15 cellular contexts compared by ENCODE assay signal in the genomic region with DNA sequence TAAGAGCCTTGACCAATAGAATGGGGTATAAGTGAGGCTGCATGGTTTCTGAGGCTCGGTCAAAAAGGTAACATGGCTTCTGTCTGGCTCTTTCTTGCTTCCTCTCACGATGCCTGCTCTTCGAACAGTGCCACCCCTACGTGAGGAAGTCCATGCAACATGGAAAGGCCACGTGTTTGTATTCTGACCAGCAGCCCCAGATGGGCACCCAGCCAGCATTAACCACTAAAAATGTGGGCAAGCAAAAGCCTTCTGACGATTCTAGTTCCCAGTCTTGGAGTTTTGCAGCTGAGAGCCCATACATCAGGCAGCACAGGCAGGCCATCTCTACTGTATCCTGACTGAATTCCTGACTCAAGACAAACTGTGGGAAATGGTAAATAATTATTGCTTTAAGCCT. TPM values are rescaled to one million over a fixed set of nuclear protein-coding genes. Genes with fewer than 3 reads are reported as not detected.
DNase-seq lines count a peak whose midpoint lies in the region; ATAC-seq and TF ChIP-seq lines count a peak whose summit lies in the region.
"Had no signal": no experiment of that assay in that cellular context is flagged by ENCODE, and none has a peak within 500 bp of the region (broad histone marks: within the 10 kb centered on the region; RNA-seq: fewer than 3 reads in every experiment).

No MANE protein-coding gene starts in this region.

- H3K4me3 ChIP-seq in thyroid gland (replicated peaks in 1 of 3) (no peak overlapping the region), WERI-Rb-1 (ENCODE audit: low read depth, low read length) (no peak overlapping the region)
- H3K4me3 ChIP-seq: esophagus muscularis mucosa, thoracic aorta had no signal

- no peak for TF ChIP-seq CTCF in thyroid gland (IDR thresholded peaks at IDR 0.05)
- no peak for TF ChIP-seq CTCF in WERI-Rb-1 (IDR thresholded peaks at IDR 0.05; ENCODE audit: low read depth, low read length)

- H3K36me3 ChIP-seq in thyroid gland = no peaks in the 10 kb centered on the region
- H3K36me3 ChIP-seq in WERI-Rb-1 = no peaks in the 10 kb centered on the region
- H3K36me3 ChIP-seq: esophagus muscularis mucosa, thoracic aorta had no signal

- H3K27me3 ChIP-seq in thyroid gland (no peaks in the 10 kb centered on the region), WERI-Rb-1 (ENCODE audit: insufficient read depth, low read depth, severe bottlenecking) (no peaks in the 10 kb centered on the region)
- H3K27me3 ChIP-seq: esophagus muscularis mucosa had no signal

- 78 to 79% methylated on average over 6 of the region's 6 CpGs for WGBS in thyroid gland, 2 donors

- H3K27ac ChIP-seq in thyroid gland = no peak overlapping the region
- H3K27ac ChIP-seq in WERI-Rb-1 = no peak overlapping the region
- H3K27ac ChIP-seq: 22Rv1, esophagus muscularis mucosa, parathyroid adenoma, thoracic aorta had no signal

- intact Hi-C loops in left ventricle myocardium superior (cut with micrococcal nuclease) = no loop called here
- intact Hi-C loops in thyroid gland (cut with DNase I) = no loop called here

- no peaks in the 10 kb centered on the region for H3K4me1 ChIP-seq in thyroid gland
- H3K4me1 ChIP-seq: parathyroid adenoma had no signal

- ATAC-seq in left ventricle myocardium superior (peak; percentile 38), HG03432 (IDR thresholded peaks at IDR 0.05; ENCODE audit: unreplicated experiment) (no peak)
- ATAC-seq: HCT116 had no signal

- DNase-seq in DMS 273 (lab: John Stamatoyannopoulos, UW; ENCODE audit: unreplicated experiment) (peak; percentile 11), DMS 273 treated with DMSO at 0.1 percent for 48 hours (lab: John Stamatoyannopoulos, UW) (no peak), amniotic epithelial cell (ENCODE audit: low read depth) (peak; percentile 79), left ventricle myocardium superior (peak; percentile 63), thyroid gland (peak; percentile 9 to 10), WERI-Rb-1 (no peak), T-helper 9 cell (no peak)
- DNase-seq: activated B cell treated with CpG ODN at 0.5 μM for 24 hours, NCI-H1436 treated with DMSO at 0.1 percent for 48 hours had no signal

- no peak for TF ChIP-seq POLR2A in thyroid gland (IDR thresholded peaks at IDR 0.05)

- H3K9me3 ChIP-seq in thyroid gland (no peaks in the 10 kb centered on the region), WERI-Rb-1 (ENCODE audit: severe bottlenecking) (no peaks in the 10 kb centered on the region)
- H3K9me3 ChIP-seq: esophagus muscularis mucosa, thoracic aorta had no signal

RNA-seq across cellular contexts. Expression of a gene that starts 24.2 kb away (rescaled TPM):
- total RNA-seq in left ventricle myocardium superior = 38.6 TPM
- 10 to 100 TPM in 2 of 4 donors, 1 to 10 TPM in 2; 4.4 to 20.6 (median 11.1) TPM for total RNA-seq in thyroid gland

Comparison
In these comparisons a context has a peak if more than half of its experiments do, and no peak if none do; other contexts are left out.
1. DNase-seq: peak in DMS 273 (single experiment), amniotic epithelial cell (single experiment), left ventricle myocardium superior (single experiment) and thyroid gland (2 of 2); none in DMS 273 treated with DMSO at 0.1 percent for 48 hours (single experiment), WERI-Rb-1 (single experiment) and T-helper 9 cell (single experiment).